In the genomic region with DNA sequence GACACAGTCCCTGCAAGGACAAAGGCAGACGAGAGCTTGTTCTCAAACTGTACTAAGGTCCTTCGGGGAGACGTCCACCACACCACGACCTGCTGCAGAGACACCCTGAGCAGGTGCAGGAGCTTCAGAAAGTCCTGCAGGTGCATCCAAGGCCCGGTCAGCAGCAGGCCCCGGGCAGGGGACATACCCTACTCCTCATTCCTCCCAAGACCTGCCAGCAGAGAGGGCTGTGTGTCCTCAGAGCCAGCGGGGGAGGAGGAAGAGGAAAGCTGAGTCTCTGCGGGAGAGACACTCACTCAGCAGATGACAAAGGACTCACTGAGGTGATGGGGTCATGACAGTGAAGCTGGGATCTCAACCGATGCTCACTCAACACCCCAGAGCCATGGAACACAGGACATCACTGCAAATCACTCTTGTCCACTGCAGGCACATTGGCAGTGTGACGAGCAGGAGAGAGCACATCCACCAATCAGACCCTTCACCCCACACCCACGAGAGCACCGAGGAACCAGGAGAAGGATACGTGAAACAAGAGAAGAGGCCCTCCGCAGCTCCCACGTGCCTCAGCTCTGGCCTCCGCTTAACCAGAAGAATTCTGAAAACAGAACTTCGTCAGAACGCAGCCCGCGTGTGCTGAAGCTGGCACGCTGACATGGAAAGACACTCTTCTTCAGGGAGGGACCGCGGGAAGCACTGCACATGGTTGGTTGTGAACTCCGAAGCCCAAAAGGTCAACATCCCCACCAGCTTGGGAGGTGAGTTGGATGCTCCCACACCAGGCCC, we compare ENCODE assay signal across 1 cellular context.
TF ChIP-seq lines count a peak whose summit lies in the region.

No MANE protein-coding gene starts in this region.

TF ChIP-seq in IMR-90, 13 proteins besides CTCF, POLR2A, EP300 and RAD21:
- TF ChIP-seq CEBPB (IDR thresholded peaks at IDR 0.05; ENCODE audit: low read depth, low read length), result no peak
- TF ChIP-seq MAZ (IDR thresholded peaks at IDR 0.05; ENCODE audit: borderline replicate concordance, low read depth, low read length), result no peak
- TF ChIP-seq CHD1 (IDR thresholded peaks at IDR 0.05; ENCODE audit: low read depth, low read length), result no peak
- TF ChIP-seq BHLHE40 (IDR thresholded peaks at IDR 0.05; ENCODE audit: low read depth, low read length), result no peak
- TF ChIP-seq FOS (IDR thresholded peaks at IDR 0.05; ENCODE audit: low read depth, low read length), result no peak
- TF ChIP-seq MAFK (IDR thresholded peaks at IDR 0.05; ENCODE audit: low read depth, low read length), result no peak
- TF ChIP-seq, protein P1, sequence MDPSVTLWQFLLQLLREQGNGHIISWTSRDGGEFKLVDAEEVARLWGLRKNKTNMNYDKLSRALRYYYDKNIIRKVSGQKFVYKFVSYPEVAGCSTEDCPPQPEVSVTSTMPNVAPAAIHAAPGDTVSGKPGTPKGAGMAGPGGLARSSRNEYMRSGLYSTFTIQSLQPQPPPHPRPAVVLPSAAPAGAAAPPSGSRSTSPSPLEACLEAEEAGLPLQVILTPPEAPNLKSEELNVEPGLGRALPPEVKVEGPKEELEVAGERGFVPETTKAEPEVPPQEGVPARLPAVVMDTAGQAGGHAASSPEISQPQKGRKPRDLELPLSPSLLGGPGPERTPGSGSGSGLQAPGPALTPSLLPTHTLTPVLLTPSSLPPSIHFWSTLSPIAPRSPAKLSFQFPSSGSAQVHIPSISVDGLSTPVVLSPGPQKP (IDR thresholded peaks at IDR 0.05; ENCODE audit: borderline replicate concordance, low read depth, low read length), result no peak
- no peak for TF ChIP-seq RCOR1 (IDR thresholded peaks at IDR 0.05; ENCODE audit: insufficient replicate concordance, low read length)
- TF ChIP-seq, protein P2, sequence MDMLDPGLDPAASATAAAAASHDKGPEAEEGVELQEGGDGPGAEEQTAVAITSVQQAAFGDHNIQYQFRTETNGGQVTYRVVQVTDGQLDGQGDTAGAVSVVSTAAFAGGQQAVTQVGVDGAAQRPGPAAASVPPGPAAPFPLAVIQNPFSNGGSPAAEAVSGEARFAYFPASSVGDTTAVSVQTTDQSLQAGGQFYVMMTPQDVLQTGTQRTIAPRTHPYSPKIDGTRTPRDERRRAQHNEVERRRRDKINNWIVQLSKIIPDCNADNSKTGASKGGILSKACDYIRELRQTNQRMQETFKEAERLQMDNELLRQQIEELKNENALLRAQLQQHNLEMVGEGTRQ (IDR thresholded peaks at IDR 0.05; ENCODE audit: low read depth, low read length), result no peak
- no peak for TF ChIP-seq MXI1 (IDR thresholded peaks at IDR 0.05; ENCODE audit: borderline replicate concordance, low read depth, low read length)
- TF ChIP-seq RFX5 (IDR thresholded peaks at IDR 0.05; ENCODE audit: low read depth, low read length), result no peak
- TF ChIP-seq SMC3 (IDR thresholded peaks at IDR 0.05; ENCODE audit: low read depth, low read length), result no peak
- TF ChIP-seq NFE2L2 (IDR thresholded peaks at IDR 0.05; ENCODE audit: low read depth, low read length), result no peak
TF ChIP-seq in IMR-90: peak in this region for 0.
